ENCODE assay signal across 8 cellular contexts in the genomic region with DNA sequence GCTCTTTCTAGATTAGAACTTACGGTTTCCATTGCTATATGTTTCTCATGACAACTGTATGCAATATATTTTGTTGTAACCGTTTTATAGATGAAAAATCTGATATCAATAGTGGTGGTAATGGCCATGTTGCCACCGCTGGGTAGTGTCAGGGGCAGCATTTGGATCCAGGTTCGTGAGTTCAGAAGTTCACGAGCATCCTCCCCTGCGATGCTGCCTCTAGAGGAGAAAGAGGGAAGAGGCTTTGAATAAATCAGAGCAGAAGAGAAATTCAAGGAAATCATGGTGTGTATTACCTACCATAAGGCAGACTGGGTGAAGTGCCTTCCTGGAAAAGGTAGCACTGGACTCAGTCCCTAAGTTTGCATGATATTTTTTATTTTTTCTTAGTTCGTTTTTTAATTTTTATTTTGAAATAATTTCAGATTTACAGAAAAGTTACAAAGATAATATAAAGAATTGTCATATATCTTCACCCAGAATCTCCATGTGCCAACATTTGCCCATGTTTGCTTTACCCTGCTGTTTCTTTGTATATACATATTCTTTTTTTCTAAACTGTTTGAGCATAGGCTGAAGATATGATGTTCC. TPM values are rescaled to one million over a fixed set of nuclear protein-coding genes. Genes with fewer than 3 reads are reported as not detected.
DNase-seq lines count a peak whose midpoint lies in the region; ATAC-seq and TF ChIP-seq lines count a peak whose summit lies in the region.

No MANE protein-coding gene starts in this region.

- H3K4me3 Mint-ChIP-seq in CD14-positive monocyte, result peak overlapping the region in 1 of 2 donors; percentile 80

- no peaks in the 10 kb centered on the region for H3K9me3 ChIP-seq in adipocyte (ENCODE audit: control insufficient read depth, low read length)
- no peaks in the 10 kb centered on the region for H3K9me3 ChIP-seq in upper lobe of right lung

- H3K4me3 ChIP-seq in adipocyte (ENCODE audit: low read length) (no peak overlapping the region), kidney epithelial cell (ENCODE audit: low read depth, low read length) (no peak overlapping the region), upper lobe of right lung (no peak overlapping the region)

- H3K36me3 ChIP-seq in adipocyte (ENCODE audit: control insufficient read depth, insufficient read depth, low read length, severe bottlenecking), result no peaks in the 10 kb centered on the region
- no peaks in the 10 kb centered on the region for H3K36me3 ChIP-seq in kidney epithelial cell (ENCODE audit: control insufficient read depth, insufficient read depth, low read length)
- H3K36me3 ChIP-seq in upper lobe of right lung, result no peaks in the 10 kb centered on the region

- TF ChIP-seq CTCF in CD14-positive monocyte (IDR thresholded peaks at IDR 0.05) (peak; percentile 78), kidney epithelial cell (IDR thresholded peaks at IDR 0.05; ENCODE audit: insufficient read depth, low read length, poor library complexity, severe bottlenecking) (peak; percentile 78), upper lobe of right lung (IDR thresholded peaks at IDR 0.05) (peak; percentile 77)

- H3K4me1 ChIP-seq in adipocyte (ENCODE audit: control insufficient read depth, insufficient read depth, low read length), result peaks cover 6% of the 10 kb centered on the region
- H3K4me1 ChIP-seq in upper lobe of right lung, result peaks cover 14% of the 10 kb centered on the region

- no peak overlapping the region for H3K27ac ChIP-seq in upper lobe of right lung

- H3K9me3 Mint-ChIP-seq in CD14-positive monocyte, result peaks cover 10 to 33% (median 28%) of the 10 kb centered on the region in 7 donors

- H3K4me1 Mint-ChIP-seq in CD14-positive monocyte, result peaks cover 18% of the 10 kb centered on the region

- H3K27ac Mint-ChIP-seq in CD14-positive monocyte, result peak overlapping the region in 1 of 7 donors; percentile 55

- ATAC-seq in GM18907 (IDR thresholded peaks at IDR 0.05; ENCODE audit: unreplicated experiment) (peak; percentile 40), upper lobe of right lung (no peak), GM19328 (IDR thresholded peaks at IDR 0.05; ENCODE audit: unreplicated experiment) (no peak), GM19455 (IDR thresholded peaks at IDR 0.05; ENCODE audit: unreplicated experiment) (no peak)

- H3K27me3 Mint-ChIP-seq in CD14-positive monocyte (ENCODE audit: low read depth in 3 of 3), result peaks cover 46 to 74% (median 46%) of the 10 kb centered on the region in 3 donors

- H3K36me3 Mint-ChIP-seq in CD14-positive monocyte, result peaks cover 6 to 10% of the 10 kb centered on the region in 2 donors

- DNase-seq in CD14-positive monocyte (ENCODE audit: low spot score) (no peak), NCI-H2196 treated with DMSO at 0.1 percent for 48 hours (lab: John Stamatoyannopoulos, UW; ENCODE audit: unreplicated experiment) (peak; percentile 15), adipocyte (ENCODE audit: low read depth) (peak; percentile 68), kidney epithelial cell (ENCODE audit: low read depth) (no peak), upper lobe of right lung (no peak)

- no peak overlapping the region for H3K9ac ChIP-seq in adipocyte (ENCODE audit: low read length)

- intact Hi-C loops in CD14-positive monocyte (cut with micrococcal nuclease) (loop anchor here (5.0 kb wide), 1 partner anchor 250 kb away; no protein-coding TSS in a partner anchor), upper lobe of right lung (cut with DNase I) (no loop called here)

- H3K27me3 ChIP-seq in adipocyte (replicated peaks; ENCODE audit: control insufficient read depth, insufficient read depth, low read length) (peaks cover 28% of the 10 kb centered on the region), kidney epithelial cell (ENCODE audit: control insufficient read depth, insufficient read depth, low read length) (peaks cover 30% of the 10 kb centered on the region), upper lobe of right lung (peaks cover 24% of the 10 kb centered on the region)

RNA-seq across cellular contexts. Expression of gene ZBTB7C, which starts 3.3 kb away (rescaled TPM):
- under 1 TPM in 1 of 2 donors, not detected in 1; 0.09 TPM for polyA plus RNA-seq in CD14-positive monocyte
- total RNA-seq in kidney epithelial cell (0.82 and 1.1 TPM in 2 replicates), upper lobe of right lung (17.7 TPM)

Comparison
In these comparisons a context has a peak if more than half of its experiments do, and no peak if none do; other contexts are left out.
1. DNase-seq: peak in NCI-H2196 treated with DMSO at 0.1 percent for 48 hours (single experiment) and adipocyte (single experiment); none in CD14-positive monocyte (single experiment), kidney epithelial cell (single experiment) and upper lobe of right lung (single experiment).
2. Peak in every context shown above with its lines, with median percentiles within 50 percentile points of each other: CTCF ChIP-seq.